1 cellular context compared by ENCODE assay signal in genomic region chr7:151091988-151092387, GRCh38.
TF ChIP-seq lines count a peak whose summit lies in the region.

No MANE protein-coding gene starts in this region.

TF ChIP-seq in H1, 55 proteins besides CTCF, POLR2A, EP300 and RAD21:
- TF ChIP-seq TBP (IDR thresholded peaks at IDR 0.05; ENCODE audit: low read depth, low read length) = no peak
